ENCODE assay signal across 29 cellular contexts in genomic region chr2:144941743-144942488, GRCh38.
DNase-seq lines count a peak whose midpoint lies in the region; ATAC-seq and TF ChIP-seq lines count a peak whose summit lies in the region.
"Had no signal": no experiment of that assay in that cellular context is flagged by ENCODE, and none has a peak within 500 bp of the region (broad histone marks: within the 10 kb centered on the region; RNA-seq: fewer than 3 reads in every experiment).

No MANE protein-coding gene starts in this region.

- H3K9me3 ChIP-seq in GM23248 (ENCODE audit: low read depth) (no peaks in the 10 kb centered on the region), RWPE2 (ENCODE audit: severe bottlenecking) (no peaks in the 10 kb centered on the region), fibroblast of lung (ENCODE audit: control insufficient read depth, insufficient read depth, low read depth, low read length) (no peaks in the 10 kb centered on the region), skeletal muscle satellite cell (replicated peaks; ENCODE audit: low read length) (no peaks in the 10 kb centered on the region), gastrocnemius medialis (no peaks in the 10 kb centered on the region), T-helper 17 cell (ENCODE audit: control insufficient read depth, low read length, poor library complexity, severe bottlenecking) (peaks cover 3% of the 10 kb centered on the region)
- H3K9me3 ChIP-seq: ovary, SJCRH30, stomach, thyroid gland had no signal

- H3K36me3 Mint-ChIP-seq in T-helper 17 cell (ENCODE audit: low read depth), result no peaks in the 10 kb centered on the region

- TF ChIP-seq CTCF in RWPE2 (IDR thresholded peaks at IDR 0.05; ENCODE audit: poor library complexity, severe bottlenecking) (no peak), fibroblast of lung (conservative IDR thresholded peaks at IDR 0.05 in 1 of 2, IDR thresholded peaks at IDR 0.05 in 1 of 2; ENCODE audit: low read depth in 1 of 2, low read length in 2 of 2) (no peak), gastrocnemius medialis (IDR thresholded peaks at IDR 0.05 in 4 of 5, conservative IDR thresholded peaks at IDR 0.05 in 1 of 5) (no peak)

- no peaks in the 10 kb centered on the region for H3K27me3 Mint-ChIP-seq in T-helper 17 cell
- H3K27me3 Mint-ChIP-seq: dendritic cell treated with granulocyte-macrophage colony-stimulating factor and Interleukin-4, amounts not matched to agents 40 ng/mL and 50 ng/mL, for 4 days had no signal

- no peak for ATAC-seq in RWPE2 (ENCODE audit: low read depth)
- ATAC-seq in gastrocnemius medialis, result no peak
- ATAC-seq in T-helper 17 cell, result no peak
- ATAC-seq: activated T-cell treated with anti-CD3 and anti-CD28 coated beads, Interleukin-2, amount 50 U/mL, for 72 hours; esophagus mucosa; right cardiac atrium had no signal

- DNase-seq in GM23248 (no peak), RWPE2 (ENCODE audit: low spot score) (no peak), fibroblast of lung (ENCODE audit: low read depth in 2 of 2) (no peak), gastrocnemius medialis (no peak), NCI-H1694 (lab: John Stamatoyannopoulos, UW) (no peak), T-helper 17 cell (no peak)
- DNase-seq: activated CD4-positive, alpha-beta T cell treated with anti-CD3 and anti-CD28 coated beads, Interleukin-2, amount 50 U/mL, for 4 hours; activated naive CD4-positive, alpha-beta T cell treated with Interleukin-2 at 50 U/mL for 16 hours; activated T-cell treated with anti-CD3 and anti-CD28 coated beads, Interleukin-2, amount 50 U/mL, for 72 hours; C1 segment of cervical spinal cord; COR-L47; DMS79 treated with DMSO at 0.1 percent for 48 hours; GDM1; kidney glomerular epithelial cell; NCI-H2107; NCI-H345; nephron progenitor cell; ovary; right cardiac atrium; SJCRH30; stimulated activated CD4-positive, alpha-beta T cell treated with anti-CD3 and anti-CD28 coated beads, Interleukin-12 subunit alpha, Interleukin-12 subunit beta, amount 100 ng/mL, for 4 hours; stimulated activated CD4-positive, alpha-beta T cell treated with anti-CD3 and anti-CD28 coated beads, Interleukin-2, amount 100 ng/mL, for 48 hours; stomach; thyroid gland had no signal

- H3K4me1 Mint-ChIP-seq in T-helper 17 cell, result no peaks in the 10 kb centered on the region

- H2AFZ ChIP-seq in GM23248 (0 out of 2 replicates have a peak overlapping the region, but pooled peaks have one; percentile 40), fibroblast of lung (ENCODE audit: low read length) (no peak overlapping the region)

- TF ChIP-seq POLR2A in gastrocnemius medialis (IDR thresholded peaks at IDR 0.05), result no peak

- H3K9me2 ChIP-seq in GM23248 (ENCODE audit: insufficient read depth), result no peaks in the 10 kb centered on the region

- no peaks in the 10 kb centered on the region for H3K27me3 ChIP-seq in GM23248 (replicated peaks; ENCODE audit: insufficient read depth)
- no peaks in the 10 kb centered on the region for H3K27me3 ChIP-seq in RWPE2 (ENCODE audit: insufficient read depth, poor library complexity, severe bottlenecking)
- H3K27me3 ChIP-seq in fibroblast of lung (ENCODE audit: control insufficient read depth, insufficient read depth, low read length), result no peaks in the 10 kb centered on the region
- H3K27me3 ChIP-seq in skeletal muscle satellite cell (ENCODE audit: control insufficient read depth, insufficient read depth, low read length), result no peaks in the 10 kb centered on the region
- no peaks in the 10 kb centered on the region for H3K27me3 ChIP-seq in gastrocnemius medialis
- H3K27me3 ChIP-seq: foreskin keratinocyte, ovary, SJCRH30, stomach, thyroid gland had no signal

- H3K27ac ChIP-seq in GM23248, result peak overlapping the region; percentile 82
- peak overlapping the region; percentile 82 for H3K27ac ChIP-seq in RWPE2 (ENCODE audit: poor library complexity, severe bottlenecking)
- no peak overlapping the region for H3K27ac ChIP-seq in fibroblast of lung (ENCODE audit: insufficient read depth, low read length)
- no peak overlapping the region for H3K27ac ChIP-seq in gastrocnemius medialis
- H3K27ac ChIP-seq: foreskin keratinocyte, ovary, SJCRH30, stomach, thyroid gland had no signal

- H3K27ac Mint-ChIP-seq in T-helper 17 cell, result no peak overlapping the region
- H3K27ac Mint-ChIP-seq: activated T-cell treated with anti-CD3 and anti-CD28 coated beads, Interleukin-2, amount 50 U/mL, for 72 hours; dendritic cell treated with granulocyte-macrophage colony-stimulating factor and Interleukin-4, amounts not matched to agents 40 ng/mL and 50 ng/mL, for 4 days; nephron progenitor cell had no signal

- H3K36me3 ChIP-seq in GM23248 (ENCODE audit: low read depth) (no peaks in the 10 kb centered on the region), RWPE2 (ENCODE audit: low read depth) (no peaks in the 10 kb centered on the region), fibroblast of lung (ENCODE audit: control insufficient read depth, insufficient read depth, low read length) (no peaks in the 10 kb centered on the region), skeletal muscle satellite cell (ENCODE audit: insufficient read depth, low read length) (no peaks in the 10 kb centered on the region), gastrocnemius medialis (no peaks in the 10 kb centered on the region)
- H3K36me3 ChIP-seq: ovary, SJCRH30, stomach, thyroid gland had no signal

- in situ Hi-C loops in GM23248 (cut with MboI), result no loop called here
- in situ Hi-C loops in gastrocnemius medialis (cut with MboI; ENCODE audit: low sequenced_read_pairs in 4 of 4), result no loop called here

- H4K20me1 ChIP-seq in GM23248 (ENCODE audit: insufficient read depth), result no peaks in the 10 kb centered on the region
- H4K20me1 ChIP-seq in fibroblast of lung (ENCODE audit: control insufficient read depth, extremely low read depth, insufficient read depth, low read length), result no peaks in the 10 kb centered on the region

- peak overlapping the region; percentile 30 for H3K4me3 ChIP-seq in GM23248
- no peak overlapping the region for H3K4me3 ChIP-seq in RWPE2 (ENCODE audit: severe bottlenecking)
- H3K4me3 ChIP-seq in fibroblast of lung (replicated peaks in 1 of 4; ENCODE audit: control extremely low read depth in 1 of 4, insufficient read depth in 1 of 4, low read depth in 3 of 4, low read length in 4 of 4), result no peak overlapping the region
- H3K4me3 ChIP-seq in skeletal muscle satellite cell (ENCODE audit: low read length), result no peak overlapping the region
- H3K4me3 ChIP-seq in gastrocnemius medialis, result no peak overlapping the region
- H3K4me3 ChIP-seq: ovary, SJCRH30, stomach, thyroid gland had no signal

- WGBS in GM23248 (ENCODE audit: low coverage in 1 of 2, low lambda C conversion rate in 2 of 2, missing lambda C conversion rate in 2 of 2), 2 experiments, result 81 to 84% methylated on average over 5 of the region's 5 CpGs

- intact Hi-C loops in gastrocnemius medialis (cut with DNase I; ENCODE audit: low total_unique reads), result no loop called here

- H3F3A ChIP-seq in GM23248 (ENCODE audit: insufficient read depth), result peaks cover 44% of the 10 kb centered on the region

- H3K79me2 ChIP-seq in GM23248 (ENCODE audit: insufficient read depth) (no peaks in the 10 kb centered on the region), fibroblast of lung (ENCODE audit: control insufficient read depth, insufficient read depth, low read length) (no peaks in the 10 kb centered on the region)

- H3K9ac ChIP-seq in GM23248, result no peak overlapping the region
- H3K9ac ChIP-seq in fibroblast of lung (ENCODE audit: insufficient read depth, low read length), result no peak overlapping the region
- H3K9ac ChIP-seq in skeletal muscle satellite cell (ENCODE audit: low read depth, low read length), result no peak overlapping the region

- H3K4me1 ChIP-seq in GM23248 (ENCODE audit: insufficient read depth) (peaks cover 50% of the 10 kb centered on the region), RWPE2 (ENCODE audit: insufficient read depth, poor library complexity, severe bottlenecking) (peaks cover 45% of the 10 kb centered on the region), fibroblast of lung (ENCODE audit: control insufficient read depth, extremely low read depth, insufficient read depth, low read length) (peaks cover 15% of the 10 kb centered on the region), skeletal muscle satellite cell (ENCODE audit: control insufficient read depth, insufficient read depth, low read length) (peaks cover 64% of the 10 kb centered on the region), gastrocnemius medialis (peaks cover 11 to 16% of the 10 kb centered on the region in 2 donors)

- H3K4me3 Mint-ChIP-seq in T-helper 17 cell, result no peak overlapping the region
- H3K4me3 Mint-ChIP-seq: activated T-cell treated with anti-CD3 and anti-CD28 coated beads, Interleukin-2, amount 50 U/mL, for 72 hours; central memory CD8-positive, alpha-beta T cell; dendritic cell treated with granulocyte-macrophage colony-stimulating factor and Interleukin-4, amounts not matched to agents 40 ng/mL and 50 ng/mL, for 4 days; nephron progenitor cell had no signal

- H3K4me2 ChIP-seq in GM23248 (ENCODE audit: unreplicated experiment) (peak overlapping the region; percentile 77), fibroblast of lung (ENCODE audit: extremely low read depth, insufficient read depth, low read length) (peak overlapping the region; percentile 60), skeletal muscle satellite cell (ENCODE audit: low read length) (peak overlapping the region; percentile 50)

Comparison
In these comparisons a context has a peak if more than half of its experiments do, and no peak if none do; other contexts are left out.
1. H3K27ac ChIP-seq: peak in GM23248 (single experiment) and RWPE2 (single experiment); none in fibroblast of lung (single experiment) and gastrocnemius medialis (0 of 4).
2. Peak in every context shown above with its lines, with median percentiles within 50 percentile points of each other: H3K4me2 ChIP-seq.